34 cellular contexts compared by ENCODE assay signal in genomic region chr18:12262748-12263147, GRCh38. TPM values are rescaled to one million over a fixed set of nuclear protein-coding genes. Genes with fewer than 3 reads are reported as not detected.
"Had no signal": no experiment of that assay in that cellular context is flagged by ENCODE, and none has a peak within 500 bp of the region (broad histone marks: within the 10 kb centered on the region; RNA-seq: fewer than 3 reads in every experiment).

No MANE protein-coding gene starts in this region.

- ATAC-seq: naive thymus-derived CD4-positive, alpha-beta T cell; natural killer cell; psoas muscle; right cardiac atrium; sciatic nerve; stimulated activated effector memory CD8-positive, alpha-beta T cell treated with anti-CD3 and anti-CD28 coated beads, Interleukin-12 subunit alpha, Interleukin-12 subunit beta, amount 100 ng/mL, for 72 hours; stimulated activated naive B cell treated with anti-CD40 and anti-IgM and Interleukin-4, amounts not matched to agents 10 μg/mL and 1 μg/mL and 100 μg/mL, for 72 hours had no signal

- H3K4me1 ChIP-seq: neural progenitor cell, parathyroid adenoma, psoas muscle, stomach, thyroid gland, tibial nerve, upper lobe of left lung had no signal

- H3K9me3 Mint-ChIP-seq: natural killer cell; nephron; neural progenitor cell; stimulated activated effector memory CD8-positive, alpha-beta T cell treated with anti-CD3 and anti-CD28 coated beads, Interleukin-12 subunit alpha, Interleukin-12 subunit beta, amount 100 ng/mL, for 72 hours; stimulated activated naive B cell treated with anti-CD40 and anti-IgM and Interleukin-4, amounts not matched to agents 10 μg/mL and 1 μg/mL and 100 μg/mL, for 72 hours; stimulated activated naive CD8-positive, alpha-beta T cell treated with anti-CD3 and anti-CD28 coated beads, Interleukin-15, Interleukin-2, amounts not matched to agents 100 ng/mL and 50 ng/mL, for 24 hours had no signal

- H3K27ac ChIP-seq: neural progenitor cell, ovary, parathyroid adenoma, psoas muscle, skin epidermis, stomach, thoracic aorta, thyroid gland, tibial nerve, upper lobe of left lung, vagina had no signal

- FAIRE-seq: urothelium cell line had no signal

- H2AFZ ChIP-seq: neural progenitor cell, parathyroid adenoma had no signal

- H3K36me3 Mint-ChIP-seq: naive thymus-derived CD4-positive, alpha-beta T cell; natural killer cell; neural progenitor cell; stimulated activated effector memory CD8-positive, alpha-beta T cell treated with anti-CD3 and anti-CD28 coated beads, Interleukin-12 subunit alpha, Interleukin-12 subunit beta, amount 100 ng/mL, for 72 hours; stimulated activated naive B cell treated with anti-CD40 and anti-IgM and Interleukin-4, amounts not matched to agents 10 μg/mL and 1 μg/mL and 100 μg/mL, for 72 hours had no signal

- H3K27me3 ChIP-seq: ovary, thyroid gland, tibial nerve, upper lobe of left lung, vagina had no signal

- H3K27ac Mint-ChIP-seq: naive thymus-derived CD4-positive, alpha-beta T cell; natural killer cell; nephron; neural progenitor cell; progenitor cell of endocrine pancreas; stimulated activated effector memory CD8-positive, alpha-beta T cell treated with anti-CD3 and anti-CD28 coated beads, Interleukin-12 subunit alpha, Interleukin-12 subunit beta, amount 100 ng/mL, for 72 hours; stimulated activated naive B cell treated with anti-CD40 and anti-IgM and Interleukin-4, amounts not matched to agents 10 μg/mL and 1 μg/mL and 100 μg/mL, for 72 hours; stimulated activated naive CD8-positive, alpha-beta T cell treated with anti-CD3 and anti-CD28 coated beads, Interleukin-15, Interleukin-2, amounts not matched to agents 100 ng/mL and 50 ng/mL, for 24 hours had no signal

- H3K4me1 Mint-ChIP-seq: naive thymus-derived CD4-positive, alpha-beta T cell; natural killer cell; neural progenitor cell; stimulated activated effector memory CD8-positive, alpha-beta T cell treated with anti-CD3 and anti-CD28 coated beads, Interleukin-12 subunit alpha, Interleukin-12 subunit beta, amount 100 ng/mL, for 72 hours; stimulated activated naive B cell treated with anti-CD40 and anti-IgM and Interleukin-4, amounts not matched to agents 10 μg/mL and 1 μg/mL and 100 μg/mL, for 72 hours had no signal

- DNase-seq: naive thymus-derived CD4-positive, alpha-beta T cell; natural killer cell; occipital lobe; ovary; posterior cingulate gyrus; right cardiac atrium; stimulated activated CD4-positive, alpha-beta T cell treated with anti-CD3 and anti-CD28 coated beads, Interleukin-15, amount 100 ng/mL, for 24 hours; stimulated activated CD4-positive, alpha-beta T cell treated with anti-CD3 and anti-CD28 coated beads, Interleukin-2, amount 100 ng/mL, for 24 hours; stimulated activated CD4-positive, alpha-beta T cell treated with anti-CD3 and anti-CD28 coated beads, Interleukin-2, amount 100 ng/mL, for 48 hours; stimulated activated CD4-positive, alpha-beta T cell treated with anti-CD3 and anti-CD28 coated beads, Interleukin-4, amount 100 ng/mL, for 24 hours; stimulated activated naive B cell treated with anti-CD40 and anti-IgM and Interleukin-4, amounts not matched to agents 10 μg/mL and 1 μg/mL and 100 μg/mL, for 72 hours; stimulated activated naive CD4-positive, alpha-beta T cell treated with Interleukin-2 at 50 U/mL for 16 hours; stomach; thyroid gland; trophoblast cell; upper lobe of left lung had no signal

- H3K36me3 ChIP-seq: neural progenitor cell, ovary, stomach, thoracic aorta, thyroid gland, tibial nerve, upper lobe of left lung, vagina had no signal

- H3K9ac ChIP-seq: neural progenitor cell, parathyroid adenoma had no signal

- H3K79me2 ChIP-seq: parathyroid adenoma had no signal

- H3K4me2 ChIP-seq: neural progenitor cell, smooth muscle cell had no signal

- H3K9me3 ChIP-seq: ovary, psoas muscle, stomach, thoracic aorta, thyroid gland, tibial nerve, upper lobe of left lung, vagina had no signal

- H3K4me3 Mint-ChIP-seq: naive thymus-derived CD4-positive, alpha-beta T cell; natural killer cell; nephron; neural progenitor cell; stimulated activated effector memory CD8-positive, alpha-beta T cell treated with anti-CD3 and anti-CD28 coated beads, Interleukin-12 subunit alpha, Interleukin-12 subunit beta, amount 100 ng/mL, for 72 hours; stimulated activated naive B cell treated with anti-CD40 and anti-IgM and Interleukin-4, amounts not matched to agents 10 μg/mL and 1 μg/mL and 100 μg/mL, for 72 hours; stimulated activated naive CD8-positive, alpha-beta T cell treated with anti-CD3 and anti-CD28 coated beads, Interleukin-15, Interleukin-2, amounts not matched to agents 100 ng/mL and 50 ng/mL, for 24 hours had no signal

- H3K4me3 ChIP-seq: neural progenitor cell, ovary, psoas muscle, skin epidermis, smooth muscle cell, stomach, thoracic aorta, thyroid gland, tibial nerve, upper lobe of left lung, vagina had no signal

RNA-seq across cellular contexts. Expression of gene CIDEA, which starts 8.6 kb away (rescaled TPM):
- total RNA-seq: naive thymus-derived CD4-positive, alpha-beta T cell; natural killer cell; osteoblast; ovary; progenitor cell of endocrine pancreas; renal cortical epithelial cell; smooth muscle cell; stomach; thoracic aorta; upper lobe of left lung; ureter had no signal
- polyA plus RNA-seq: naive thymus-derived CD4-positive, alpha-beta T cell; neural cell; smooth muscle cell had no signal
